Comparison of ENCODE assay signal across 18 cellular contexts in genomic region chr20:13322198-13322597, GRCh38.
DNase-seq lines count a peak whose midpoint lies in the region; ATAC-seq, FAIRE-seq and TF ChIP-seq lines count a peak whose summit lies in the region.
"Had no signal": no experiment of that assay in that cellular context is flagged by ENCODE, and none has a peak within 500 bp of the region (broad histone marks: within the 10 kb centered on the region; RNA-seq: fewer than 3 reads in every experiment).

No MANE protein-coding gene starts in this region.

- H3K4me1 ChIP-seq in vagina (no peaks in the 10 kb centered on the region), pancreas (no peaks in the 10 kb centered on the region)

- H3K27ac ChIP-seq in vagina (peak overlapping the region; percentile 33), pancreas (no peak overlapping the region)
- H3K27ac ChIP-seq: 22Rv1, KMS-11, PC-9 had no signal

- no peak for FAIRE-seq in pancreas (lab: Jason Lieb, UNC)
- FAIRE-seq: GM12892, GM19239, HTR-8/SVneo had no signal

- H3K36me3 ChIP-seq in vagina (no peaks in the 10 kb centered on the region), pancreas (no peaks in the 10 kb centered on the region)

- no peak for DNase-seq in activated CD4-positive, alpha-beta T cell treated with anti-CD3 and anti-CD28 coated beads, Interleukin-2, amount 10 ng/mL, durations not matched to agents 24 days and 14 days
- no peak for DNase-seq in activated CD4-positive, alpha-beta T cell treated with anti-CD3 and anti-CD28 coated beads, Interleukin-2, amount 50 U/mL, for 48 hours
- no peak for DNase-seq in endothelial cell (ENCODE audit: low spot score)
- DNase-seq in nephron progenitor cell, result no peak
- DNase-seq in vagina (ENCODE audit: extremely low spot score in 2 of 2), result peak in 1 of 2 donors; percentile 88
- DNase-seq in nucleus accumbens (lab: John Stamatoyannopoulos, UW), result no peak
- DNase-seq in pancreas, result no peak
- DNase-seq in type B pancreatic cell (ENCODE audit: extremely low spot score, unreplicated experiment), result no peak
- DNase-seq: GDM1, NCI-H1092 treated with DMSO at 0.1 percent for 48 hours, NCI-H1694 treated with DMSO at 0.1 percent for 48 hours, PC-9 had no signal

- no peak overlapping the region for H3K4me3 ChIP-seq in vagina
- no peak overlapping the region for H3K4me3 ChIP-seq in pancreas
- H3K4me3 ChIP-seq: PC-9 had no signal

- no peaks in the 10 kb centered on the region for H3K36me3 Mint-ChIP-seq in activated CD4-positive, alpha-beta T cell treated with anti-CD3 and anti-CD28 coated beads, Interleukin-2, amount 10 ng/mL, durations not matched to agents 24 days and 14 days (ENCODE audit: low read depth)
- H3K36me3 Mint-ChIP-seq in endothelial cell (ENCODE audit: low read depth, unreplicated experiment), result no peaks in the 10 kb centered on the region
- H3K36me3 Mint-ChIP-seq in nephron progenitor cell (ENCODE audit: low read depth), result peaks cover 15% of the 10 kb centered on the region
- no peaks in the 10 kb centered on the region for H3K36me3 Mint-ChIP-seq in type B pancreatic cell
- H3K36me3 Mint-ChIP-seq: CD14-positive monocyte had no signal

- no peaks in the 10 kb centered on the region for H3K27me3 Mint-ChIP-seq in activated CD4-positive, alpha-beta T cell treated with anti-CD3 and anti-CD28 coated beads, Interleukin-2, amount 10 ng/mL, durations not matched to agents 24 days and 14 days
- no peaks in the 10 kb centered on the region for H3K27me3 Mint-ChIP-seq in endothelial cell (ENCODE audit: unreplicated experiment)
- no peaks in the 10 kb centered on the region for H3K27me3 Mint-ChIP-seq in nephron progenitor cell (ENCODE audit: low read depth, poor library complexity)
- H3K27me3 Mint-ChIP-seq in type B pancreatic cell, result peaks cover 8% of the 10 kb centered on the region

- H3K9me3 ChIP-seq in vagina, result no peaks in the 10 kb centered on the region
- H3K9me3 ChIP-seq in pancreas, result no peaks in the 10 kb centered on the region

- ATAC-seq in pancreas, result no peak

- intact Hi-C loops in activated CD4-positive, alpha-beta T cell treated with anti-CD3 and anti-CD28 coated beads, Interleukin-2, amount 10 ng/mL, durations not matched to agents 24 days and 14 days (cut with micrococcal nuclease), result loop anchor here (1.0 to 2.0 kb wide), 2 partner anchors 10 to 15 kb away; no protein-coding TSS in a partner anchor
- intact Hi-C loops in vagina (cut with DNase I), result no loop called here
- intact Hi-C loops in pancreas (cut with DNase I), result no loop called here

- H3K9me3 Mint-ChIP-seq in activated CD4-positive, alpha-beta T cell treated with anti-CD3 and anti-CD28 coated beads, Interleukin-2, amount 10 ng/mL, durations not matched to agents 24 days and 14 days, result peaks cover 18% of the 10 kb centered on the region
- H3K9me3 Mint-ChIP-seq in endothelial cell (ENCODE audit: unreplicated experiment), result no peaks in the 10 kb centered on the region
- H3K9me3 Mint-ChIP-seq in nephron progenitor cell, result peaks cover 18% of the 10 kb centered on the region
- H3K9me3 Mint-ChIP-seq in type B pancreatic cell, result peaks cover 4% of the 10 kb centered on the region

- H3K4me1 Mint-ChIP-seq in activated CD4-positive, alpha-beta T cell treated with anti-CD3 and anti-CD28 coated beads, Interleukin-2, amount 10 ng/mL, durations not matched to agents 24 days and 14 days, result peaks cover 11% of the 10 kb centered on the region
- peaks cover 57% of the 10 kb centered on the region for H3K4me1 Mint-ChIP-seq in endothelial cell (ENCODE audit: unreplicated experiment)
- peaks cover 20% of the 10 kb centered on the region for H3K4me1 Mint-ChIP-seq in nephron progenitor cell
- peaks cover 11% of the 10 kb centered on the region for H3K4me1 Mint-ChIP-seq in type B pancreatic cell (ENCODE audit: unreplicated experiment)
- H3K4me1 Mint-ChIP-seq: CD14-positive monocyte had no signal

- no peak overlapping the region for H3K4me3 Mint-ChIP-seq in activated CD4-positive, alpha-beta T cell treated with anti-CD3 and anti-CD28 coated beads, Interleukin-2, amount 10 ng/mL, durations not matched to agents 24 days and 14 days
- H3K4me3 Mint-ChIP-seq in endothelial cell (ENCODE audit: unreplicated experiment), result no peak overlapping the region
- H3K4me3 Mint-ChIP-seq in nephron progenitor cell, result no peak overlapping the region
- no peak overlapping the region for H3K4me3 Mint-ChIP-seq in type B pancreatic cell
- H3K4me3 Mint-ChIP-seq: CD14-positive monocyte had no signal

- no peak for TF ChIP-seq POLR2A in vagina (IDR thresholded peaks at IDR 0.05)

- TF ChIP-seq CTCF in endothelial cell (IDR thresholded peaks at IDR 0.05; ENCODE audit: unreplicated experiment) (no peak), nephron progenitor cell (IDR thresholded peaks at IDR 0.05) (no peak), vagina (IDR thresholded peaks at IDR 0.05) (no peak), pancreas (IDR thresholded peaks at IDR 0.05) (no peak), type B pancreatic cell (conservative IDR thresholded peaks at IDR 0.05) (no peak)

- peak overlapping the region; percentile 14 for H3K27ac Mint-ChIP-seq in activated CD4-positive, alpha-beta T cell treated with anti-CD3 and anti-CD28 coated beads, Interleukin-2, amount 10 ng/mL, durations not matched to agents 24 days and 14 days
- H3K27ac Mint-ChIP-seq in endothelial cell (ENCODE audit: unreplicated experiment), result peak overlapping the region; percentile 81
- peak overlapping the region; percentile 88 for H3K27ac Mint-ChIP-seq in nephron progenitor cell
- no peak overlapping the region for H3K27ac Mint-ChIP-seq in type B pancreatic cell
- H3K27ac Mint-ChIP-seq: CD14-positive monocyte had no signal

- 75 to 81% methylated on average over 5 of the region's 5 CpGs for WGBS in pancreas, 2 donors

- no peaks in the 10 kb centered on the region for H3K27me3 ChIP-seq in vagina
- H3K27me3 ChIP-seq in pancreas, result no peaks in the 10 kb centered on the region
